ENCODE assay signal across 19 cellular contexts in the genomic region with DNA sequence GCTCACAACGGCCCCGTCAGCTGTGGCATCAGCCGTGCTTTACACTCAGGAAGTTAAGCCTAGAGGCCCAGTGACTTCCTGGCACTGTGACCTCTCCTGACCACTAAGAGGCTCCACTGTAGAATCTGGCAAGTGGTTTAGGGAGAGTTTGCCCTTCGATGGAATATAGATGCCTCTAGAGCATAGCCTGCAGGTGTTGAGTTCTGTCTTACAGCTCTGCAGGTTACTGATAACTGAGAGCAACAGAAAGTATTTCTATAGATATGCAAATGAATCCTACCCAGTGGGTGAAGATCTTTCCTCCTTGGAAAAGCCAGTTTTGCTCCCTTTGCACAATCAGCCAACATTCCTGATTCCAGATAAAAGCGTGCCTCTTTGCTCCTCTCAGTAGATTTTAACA. TPM values are rescaled to one million over a fixed set of nuclear protein-coding genes. Genes with fewer than 3 reads are reported as not detected.
"Had no signal": no experiment of that assay in that cellular context is flagged by ENCODE, and none has a peak within 500 bp of the region (broad histone marks: within the 10 kb centered on the region; RNA-seq: fewer than 3 reads in every experiment).

No MANE protein-coding gene starts in this region.

- H3K4me3 Mint-ChIP-seq: activated CD8-positive, alpha-beta T cell treated with anti-CD3 and anti-CD28 coated beads for 36 hours; activated naive CD8-positive, alpha-beta T cell treated with anti-CD3 and anti-CD28 coated beads, Interleukin-2, amount 10 ng/mL, durations not matched to agents 7 days and 5 days; dendritic cell treated with granulocyte-macrophage colony-stimulating factor and Interleukin-4, amounts not matched to agents 40 ng/mL and 50 ng/mL, for 4 days; effector memory CD8-positive, alpha-beta T cell; nephron; type B pancreatic cell had no signal

- H3K27me3 ChIP-seq: sigmoid colon had no signal

- H3K4me3 ChIP-seq: left ventricle myocardium inferior, sigmoid colon had no signal

- H3K36me3 Mint-ChIP-seq: type B pancreatic cell had no signal

- ATAC-seq: activated CD8-positive, alpha-beta T cell treated with anti-CD3 and anti-CD28 coated beads for 36 hours; effector memory CD8-positive, alpha-beta T cell had no signal

- H3K36me3 ChIP-seq: left ventricle myocardium inferior, sigmoid colon had no signal

- DNase-seq: activated CD8-positive, alpha-beta memory T cell treated with anti-CD3 and anti-CD28 coated beads, Interleukin-2, amount 50 U/mL, for 48 hours; activated CD8-positive, alpha-beta T cell treated with anti-CD3 and anti-CD28 coated beads for 36 hours; activated naive CD8-positive, alpha-beta T cell treated with anti-CD3 and anti-CD28 coated beads, Interleukin-2, amount 10 ng/mL, durations not matched to agents 7 days and 5 days; anterior cingulate cortex; cerebellar nuclear complex; effector memory CD8-positive, alpha-beta T cell; hypothalamus; left ventricle myocardium inferior; mesenchymal stem cell; sigmoid colon; stimulated activated CD4-positive, alpha-beta T cell treated with anti-CD3 and anti-CD28 coated beads, Interleukin-2, amount 100 ng/mL, for 48 hours; stimulated activated naive CD4-positive, alpha-beta T cell treated with Interleukin-2 at 50 U/mL for 16 hours had no signal

- H3K4me1 Mint-ChIP-seq: nephron had no signal

- H3K9me3 Mint-ChIP-seq: activated CD8-positive, alpha-beta T cell treated with anti-CD3 and anti-CD28 coated beads for 36 hours; activated naive CD8-positive, alpha-beta T cell treated with anti-CD3 and anti-CD28 coated beads, Interleukin-2, amount 10 ng/mL, durations not matched to agents 7 days and 5 days; dendritic cell treated with granulocyte-macrophage colony-stimulating factor and Interleukin-4, amounts not matched to agents 40 ng/mL and 50 ng/mL, for 4 days; effector memory CD8-positive, alpha-beta T cell; nephron; type B pancreatic cell had no signal

- H3K27ac Mint-ChIP-seq: activated CD8-positive, alpha-beta T cell treated with anti-CD3 and anti-CD28 coated beads for 36 hours; activated naive CD8-positive, alpha-beta T cell treated with anti-CD3 and anti-CD28 coated beads, Interleukin-2, amount 10 ng/mL, durations not matched to agents 7 days and 5 days; dendritic cell treated with granulocyte-macrophage colony-stimulating factor and Interleukin-4, amounts not matched to agents 40 ng/mL and 50 ng/mL, for 4 days; effector memory CD8-positive, alpha-beta T cell; nephron; type B pancreatic cell had no signal

- H3K9me3 ChIP-seq: left ventricle myocardium inferior, sigmoid colon had no signal

- H3K4me1 ChIP-seq: sigmoid colon had no signal

- H3K27ac ChIP-seq: left ventricle myocardium inferior, sigmoid colon had no signal

- H3K27me3 Mint-ChIP-seq: dendritic cell treated with granulocyte-macrophage colony-stimulating factor and Interleukin-4, amounts not matched to agents 40 ng/mL and 50 ng/mL, for 4 days had no signal

RNA-seq across cellular contexts. Expression of gene ATP12A, which starts 35.8 kb away (rescaled TPM):
- total RNA-seq: activated naive CD8-positive, alpha-beta T cell treated with anti-CD3 and anti-CD28 coated beads, Interleukin-2, amount 10 ng/mL, durations not matched to agents 7 days and 5 days; epithelial cell of proximal tubule; left ventricle myocardium inferior; osteoblast; pulmonary artery endothelial cell; sigmoid colon had no signal

RNA-seq across cellular contexts. Expression of gene RNF17, which starts 48.0 kb away (rescaled TPM):
- total RNA-seq: activated CD8-positive, alpha-beta T cell treated with anti-CD3 and anti-CD28 coated beads for 36 hours; activated naive CD8-positive, alpha-beta T cell treated with anti-CD3 and anti-CD28 coated beads, Interleukin-2, amount 10 ng/mL, durations not matched to agents 7 days and 5 days; left ventricle myocardium inferior; osteoblast; pulmonary artery endothelial cell; T-helper 2 cell treated with Interferon-gamma antibody and Interleukin-4, amounts not matched to agents 100 ng/mL and 5 ng/mL, for 36 hours had no signal
